In genomic region chr12:76763746-76764675, GRCh38 we compare ENCODE assay signal across 8 cellular contexts. TPM values are rescaled to one million over a fixed set of nuclear protein-coding genes. Genes with fewer than 3 reads are reported as not detected.
DNase-seq lines count a peak whose midpoint lies in the region; ATAC-seq and TF ChIP-seq lines count a peak whose summit lies in the region.

A gene with protein sequence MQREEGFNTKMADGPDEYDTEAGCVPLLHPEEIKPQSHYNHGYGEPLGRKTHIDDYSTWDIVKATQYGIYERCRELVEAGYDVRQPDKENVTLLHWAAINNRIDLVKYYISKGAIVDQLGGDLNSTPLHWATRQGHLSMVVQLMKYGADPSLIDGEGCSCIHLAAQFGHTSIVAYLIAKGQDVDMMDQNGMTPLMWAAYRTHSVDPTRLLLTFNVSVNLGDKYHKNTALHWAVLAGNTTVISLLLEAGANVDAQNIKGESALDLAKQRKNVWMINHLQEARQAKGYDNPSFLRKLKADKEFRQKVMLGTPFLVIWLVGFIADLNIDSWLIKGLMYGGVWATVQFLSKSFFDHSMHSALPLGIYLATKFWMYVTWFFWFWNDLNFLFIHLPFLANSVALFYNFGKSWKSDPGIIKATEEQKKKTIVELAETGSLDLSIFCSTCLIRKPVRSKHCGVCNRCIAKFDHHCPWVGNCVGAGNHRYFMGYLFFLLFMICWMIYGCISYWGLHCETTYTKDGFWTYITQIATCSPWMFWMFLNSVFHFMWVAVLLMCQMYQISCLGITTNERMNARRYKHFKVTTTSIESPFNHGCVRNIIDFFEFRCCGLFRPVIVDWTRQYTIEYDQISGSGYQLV (plus strand): TSS chr12:76764115. CDS start chr12:76764237, 122 bp downstream.

- no peak within 1 kb of the TSS for H2BK120ac ChIP-seq in H9 (ENCODE audit: low read depth, low read length, poor library complexity, severe bottlenecking)

- peak; percentile 95 for ATAC-seq in natural killer cell treated with Interleukin-12 subunit alpha and Interleukin-12 subunit beta and Interleukin-15 and Interleukin-18, amount 100 ng/mL, for 72 hours

- peak within 1 kb of the TSS; percentile 22 for H3T11ph ChIP-seq in H9 (ENCODE audit: low read length)

- H2AFZ ChIP-seq in H9 (ENCODE audit: low read length): peak within 1 kb of the TSS; percentile 87

- H4K8ac ChIP-seq in H9 (replicated peaks; ENCODE audit: insufficient read length, low read depth, low read length): peak within 1 kb of the TSS; percentile 86

- H4K20me1 ChIP-seq in H9 (ENCODE audit: control insufficient read depth, insufficient read depth, insufficient read length): no peaks in the 10 kb centered on the region

- no peaks in the 10 kb centered on the region; the same call in 1 of the 2 replicates for H3K27me3 Mint-ChIP-seq in H9 (ENCODE audit: low read depth)
- H3K27me3 Mint-ChIP-seq in natural killer cell treated with Interleukin-12 subunit alpha and Interleukin-12 subunit beta and Interleukin-15 and Interleukin-18, amount 100 ng/mL, for 72 hours: peaks cover 0 to 2% of the 10 kb centered on the region in 2 donors

- peak within 1 kb of the TSS; percentile 91 for H3K4me2 ChIP-seq in H9 (ENCODE audit: insufficient read depth, insufficient read length, low read length)

- peak within 1 kb of the TSS; percentile 98 to 99 (median 99) for H3K27ac Mint-ChIP-seq in H9
- peak within 1 kb of the TSS; percentile 88 to 96 for H3K27ac Mint-ChIP-seq in natural killer cell treated with Interleukin-12 subunit alpha and Interleukin-12 subunit beta and Interleukin-15 and Interleukin-18, amount 100 ng/mL, for 72 hours

- peak within 1 kb of the TSS; percentile 97 for H3K27ac ChIP-seq in H9 (ENCODE audit: insufficient read length, low read depth, low read length)

- H3K9me3 ChIP-seq in H9 (ENCODE audit: control insufficient read depth, low read depth, low read length): no peaks in the 10 kb centered on the region

- peaks cover 0 to 2% of the 10 kb centered on the region in 2 experiments; a peak in 1 of 5 replicates for H3K9me3 Mint-ChIP-seq in H9
- no peaks in the 10 kb centered on the region for H3K9me3 Mint-ChIP-seq in natural killer cell treated with Interleukin-12 subunit alpha and Interleukin-12 subunit beta and Interleukin-15 and Interleukin-18, amount 100 ng/mL, for 72 hours

- peak within 1 kb of the TSS; percentile 100 for H3K18ac ChIP-seq in H9 (ENCODE audit: insufficient read length, low read depth, low read length)

- H3K36me3 Mint-ChIP-seq in H9 (ENCODE audit: insufficient read depth in 1 of 3, low read depth in 3 of 3): peaks cover 0 to 10% (median 0%) of the 10 kb centered on the region in 3 experiments; a peak in 2 of 7 replicates
- no peaks in the 10 kb centered on the region for H3K36me3 Mint-ChIP-seq in natural killer cell treated with Interleukin-12 subunit alpha and Interleukin-12 subunit beta and Interleukin-15 and Interleukin-18, amount 100 ng/mL, for 72 hours

- TF ChIP-seq POLR2A in Raji (IDR thresholded peaks at IDR 0.05; ENCODE audit: insufficient read depth, low read depth, low read length): peak; percentile 85

- peak within 1 kb of the TSS; percentile 97 to 98 for H3K4me3 Mint-ChIP-seq in H9
- peak within 1 kb of the TSS; percentile 96 for H3K4me3 Mint-ChIP-seq in natural killer cell treated with Interleukin-12 subunit alpha and Interleukin-12 subunit beta and Interleukin-15 and Interleukin-18, amount 100 ng/mL, for 72 hours

- H3K23ac ChIP-seq in H9 (ENCODE audit: insufficient read length, low read depth, low read length): no peak within 1 kb of the TSS

- H2BK5ac ChIP-seq in H9 (ENCODE audit: insufficient read length, low read length): peak within 1 kb of the TSS; percentile 99

- DNase-seq in ELF-1 (ENCODE audit: low read depth, low spot score): peak; percentile 98
- DNase-seq in H9: peak; percentile 95
- DNase-seq in M059J (ENCODE audit: low read depth): peak; percentile 92
- DNase-seq in activated T-helper 9 cell treated with anti-CD3 and anti-CD28 coated beads, Interleukin-2, amount 50 U/mL, for 16 hours (ENCODE audit: low read depth): peak; percentile 87
- DNase-seq in fibroblast of pulmonary artery (ENCODE audit: low read depth): peak; percentile 94
- peak; percentile 94 for DNase-seq in natural killer cell treated with Interleukin-12 subunit alpha and Interleukin-12 subunit beta and Interleukin-15 and Interleukin-18, amount 100 ng/mL, for 72 hours (ENCODE audit: low spot score)
- peak; percentile 95 for DNase-seq in stimulated activated naive CD4-positive, alpha-beta T cell treated with Interleukin-2 at 50 U/mL for 16 hours (lab: John Stamatoyannopoulos, UW)

- H3K79me2 ChIP-seq in H9 (ENCODE audit: insufficient read depth, low read length): peaks cover 26% of the 10 kb centered on the region

- 0 out of 2 replicates have a peak within 1 kb of the TSS, but pooled peaks have one; percentile 91 for H2BK15ac ChIP-seq in H9 (ENCODE audit: low read depth, low read length)

- H3K79me1 ChIP-seq in H9 (ENCODE audit: insufficient read depth, low read depth, low read length, poor library complexity, severe bottlenecking): no peaks in the 10 kb centered on the region

- H4K91ac ChIP-seq in H9 (ENCODE audit: insufficient read length, low read depth, low read length): peak within 1 kb of the TSS; percentile 94

- peaks cover 30 to 31% of the 10 kb centered on the region in 2 experiments for H3K4me1 Mint-ChIP-seq in H9
- peaks cover 18 to 39% of the 10 kb centered on the region in 2 donors for H3K4me1 Mint-ChIP-seq in natural killer cell treated with Interleukin-12 subunit alpha and Interleukin-12 subunit beta and Interleukin-15 and Interleukin-18, amount 100 ng/mL, for 72 hours (ENCODE audit: low read depth in 2 of 2)

- WGBS in H9 (ENCODE audit: extremely low coverage, insufficient read length, low lambda C conversion rate): no CpG with 5 or more reads among the region's 93 CpGs

- no peak within 1 kb of the TSS for H2BK20ac ChIP-seq in H9 (ENCODE audit: low read depth, low read length, poor library complexity, severe bottlenecking)

- no peaks in the 10 kb centered on the region; the same call in 1 of the 2 replicates for H3K4me1 ChIP-seq in H9 (ENCODE audit: insufficient read depth, low read length)

- H3K9ac ChIP-seq in H9 (ENCODE audit: extremely low read depth, insufficient read length, low read length): peak within 1 kb of the TSS; percentile 100

- H2AK5ac ChIP-seq in H9 (ENCODE audit: insufficient read length, low read length): no peak within 1 kb of the TSS

- no peak within 1 kb of the TSS; the same call in 1 of the 2 replicates for H3K4ac ChIP-seq in H9 (ENCODE audit: low read depth, low read length)

- no peaks in the 10 kb centered on the region for H3K27me3 ChIP-seq in H9 (ENCODE audit: insufficient read depth, low read length)

- peak within 1 kb of the TSS; percentile 93 for H3K4me3 ChIP-seq in fibroblast of pulmonary artery (replicated peaks; ENCODE audit: low read depth, low read length)

- H3K23me2 ChIP-seq in H9 (ENCODE audit: insufficient read length, low read depth, low read length, poor library complexity, severe bottlenecking): peaks cover 5% of the 10 kb centered on the region

- peak within 1 kb of the TSS; percentile 100 for H3K14ac ChIP-seq in H9 (ENCODE audit: insufficient read depth, low read length)

- peak within 1 kb of the TSS; percentile 97 for H3K56ac ChIP-seq in H9 (ENCODE audit: insufficient read length, low read depth, low read length)

- TF ChIP-seq CTCF in H9 (conservative IDR thresholded peaks at IDR 0.05) (no peak), fibroblast of pulmonary artery (IDR thresholded peaks at IDR 0.05; ENCODE audit: low read length, missing control alignments) (no peak)

- peak within 1 kb of the TSS; percentile 100 for H2BK12ac ChIP-seq in H9 (ENCODE audit: insufficient read length, low read depth, low read length)

- H4K5ac ChIP-seq in H9 (ENCODE audit: insufficient read length, low read depth, low read length): peak within 1 kb of the TSS; percentile 98

RNA-seq across cellular contexts. Expression of the gene that starts here (rescaled TPM):
- 27.7 and 32.6 TPM in 2 replicates for total RNA-seq in H9 (2021)
- total RNA-seq in M059J (2014; rRNA removed; shearing (Covaris generic)): 14.2 and 25.6 TPM in 2 replicates
- total RNA-seq in natural killer cell treated with Interleukin-12 subunit alpha and Interleukin-12 subunit beta and Interleukin-15 and Interleukin-18, amount 100 ng/mL, for 72 hours: 10 to 100 TPM; 39.9 to 49.7 TPM

Comparison
In these comparisons a context has a peak if more than half of its experiments do, and no peak if none do; other contexts are left out.
1. Peak in every context shown above with its lines: DNase-seq, ATAC-seq, H3K4me3 ChIP-seq and H3K27ac ChIP-seq.